Comparison of ENCODE assay signal across 8 cellular contexts in genomic region chrX:24148535-24149345, GRCh38. TPM values are rescaled to one million over a fixed set of nuclear protein-coding genes. Genes with fewer than 3 reads are reported as not detected.
DNase-seq lines count a peak whose midpoint lies in the region; ATAC-seq, FAIRE-seq and TF ChIP-seq lines count a peak whose summit lies in the region.

No MANE protein-coding gene starts in this region.

- peak overlapping the region; percentile 65 for H3K4me2 ChIP-seq in HepG2 (ENCODE audit: low read depth, low read length)

- peak overlapping the region; percentile 9 for H2AFZ ChIP-seq in HepG2 (ENCODE audit: low read length)

- no peak for TF ChIP-seq RAD21 in HepG2 (CRISPR knock-in tag; IDR thresholded peaks at IDR 0.05)

- peak in 1 of 2 experiments; percentile 50; a peak in 2 of 4 replicates for TF ChIP-seq POLR2A in HepG2 (IDR thresholded peaks at IDR 0.05; ENCODE audit: insufficient read depth in 1 of 2, low read depth in 2 of 2, low read length in 2 of 2)

- TF ChIP-seq CTCF in A673 (conservative IDR thresholded peaks at IDR 0.05; ENCODE audit: low read depth, low read length): no peak
- TF ChIP-seq CTCF in GM13977 (IDR thresholded peaks at IDR 0.05; ENCODE audit: extremely low read depth, insufficient read depth, missing control alignments): no peak
- TF ChIP-seq CTCF in brain (conservative IDR thresholded peaks at IDR 0.05): no peak
- TF ChIP-seq CTCF in HepG2 (CRISPR knock-in tag; IDR thresholded peaks at IDR 0.05): no peak

- H3K27me3 Mint-ChIP-seq in brain: peaks cover 5% of the 10 kb centered on the region

- H3K9me3 Mint-ChIP-seq in brain: no peaks in the 10 kb centered on the region

- TF ChIP-seq EP300 in HepG2 (IDR thresholded peaks at IDR 0.05; ENCODE audit: low read depth in 2 of 2, low read length in 2 of 2): no peak
- no peak for TF ChIP-seq EP300 in HepG2 (CRISPR knock-in tag; IDR thresholded peaks at IDR 0.05; ENCODE audit: borderline replicate concordance)

- in situ Hi-C loops in GM13977 (cut with MboI; ENCODE audit: low pct_unique_long_range_greater_than_20kb, low sequenced_read_pairs, unreplicated experiment): no loop called here
- in situ Hi-C loops in HepG2 (cut with HindIII; ENCODE audit: extremely low pct_ligation_motif_present, low pct_unique_long_range_greater_than_20kb): no loop called here

- peaks cover 32% of the 10 kb centered on the region for H3K79me2 ChIP-seq in HepG2 (ENCODE audit: insufficient read depth, low read length)

- peaks cover 74% of the 10 kb centered on the region for H3K4me1 Mint-ChIP-seq in brain

- POLR2A ChIA-PET in A673 (lab: Charles Lee; ENCODE audit: low non-redundant PET) (no interaction called here), HepG2 (lab: Yijun Ruan, JAX) (interaction anchor here (0.5 to 2.7 kb wide), 6 partner anchors 22 to 123 kb away, joined by 3 to 12 read pairs (median 6); no protein-coding TSS in a partner anchor)

- peak; percentile 59 for DNase-seq in A673 (ENCODE audit: low spot score)
- DNase-seq in GM13977 (ENCODE audit: low spot score): peak; percentile 31
- DNase-seq in NCI-H2227 treated with DMSO at 0.1 percent for 48 hours (lab: John Stamatoyannopoulos, UW): peak; percentile 47
- DNase-seq in HepG2 (ENCODE audit: low spot score): peak; percentile 23
- peak in 18 of 49 donors; percentile 10 to 76 (median 46) for DNase-seq in substantia nigra (lab: John Stamatoyannopoulos, UW)

- FAIRE-seq in HepG2 (lab: Jason Lieb, UNC): no peak

- H3K4me3 ChIP-seq in A673 (ENCODE audit: low read depth, low read length, poor library complexity, severe bottlenecking) (peak overlapping the region; percentile 75), HepG2 (replicated peaks in 1 of 3; ENCODE audit: insufficient read depth in 1 of 3, low read depth in 2 of 3, low read length in 3 of 3) (peak overlapping the region; percentile 59 to 66 (median 60))

- ATAC-seq in HepG2: no peak; the same call in 2 of the 3 replicates
- no peak for ATAC-seq in HG03469 (IDR thresholded peaks at IDR 0.05; ENCODE audit: unreplicated experiment)
- no peak for ATAC-seq in GM18861 (IDR thresholded peaks at IDR 0.05; ENCODE audit: unreplicated experiment)

- H3K4me1 ChIP-seq in A673 (ENCODE audit: insufficient read depth, low read length, poor library complexity, severe bottlenecking): peaks cover 50% of the 10 kb centered on the region
- peaks cover 65% of the 10 kb centered on the region for H3K4me1 ChIP-seq in HepG2 (ENCODE audit: insufficient read depth, low read length)

- H4K20me1 ChIP-seq in HepG2 (ENCODE audit: insufficient read depth, low read length): 0 out of 2 replicates have a peak, but pooled peaks cover 4% of the 10 kb centered on the region

- peaks cover 4% of the 10 kb centered on the region for H3K36me3 Mint-ChIP-seq in brain

- H3K36me3 ChIP-seq in A673 (ENCODE audit: insufficient read depth, low read length, poor library complexity, severe bottlenecking): peaks cover 5% of the 10 kb centered on the region
- H3K36me3 ChIP-seq in HepG2 (replicated peaks in 1 of 2; ENCODE audit: control insufficient read depth in 1 of 2, insufficient read depth in 2 of 2, low read length in 2 of 2): no peaks in the 10 kb centered on the region

- CTCF ChIA-PET in A673 (lab: Charles Lee): no interaction called here
- CTCF ChIA-PET in HepG2 (lab: Yijun Ruan, JAX; ENCODE audit: low intra/inter-chr PET ratio, low total read pairs): no interaction called here

- H3K27ac Mint-ChIP-seq in brain: peak overlapping the region; percentile 95 to 100 (median 100)

- 1% methylated on average over 15 of the region's 33 CpGs for WGBS in HepG2 (ENCODE audit: low lambda C conversion rate)

- BruUV-seq in A673 (replicated peaks; lab: Mats Ljungman, UMichigan) (TSS peak; percentile 86), HepG2 (replicated peaks; lab: Mats Ljungman, UMichigan) (TSS peak; percentile 87)

- H3K27ac ChIP-seq in A673 (ENCODE audit: low read depth, low read length, poor library complexity, severe bottlenecking) (peak overlapping the region; percentile 97), HepG2 (ENCODE audit: extremely low read length, insufficient read depth, low read length) (peak overlapping the region; percentile 95), substantia nigra (ENCODE audit: low read depth, low read length, poor library complexity, severe bottlenecking) (peak overlapping the region; percentile 86)

- H3K4me3 Mint-ChIP-seq in brain: peak overlapping the region; percentile 79 to 93 (median 88)

- H3K9me3 ChIP-seq in A673 (ENCODE audit: low read depth, low read length, poor library complexity, severe bottlenecking) (no peaks in the 10 kb centered on the region), HepG2 (ENCODE audit: low read length) (no peaks in the 10 kb centered on the region)

- H3K9ac ChIP-seq in HepG2 (ENCODE audit: insufficient read depth, low read depth, low read length): peak overlapping the region; percentile 84

- intact Hi-C loops in A673 (cut with micrococcal nuclease; ENCODE audit: unreplicated experiment) (loop anchor here (5.0 kb wide), 1 partner anchor 94 kb away; no protein-coding TSS in a partner anchor), HepG2 (cut with micrococcal nuclease; ENCODE audit: unreplicated experiment) (no loop called here)

- H3K27me3 ChIP-seq in A673 (replicated peaks; ENCODE audit: insufficient read depth, low read depth, low read length, poor library complexity) (no peaks in the 10 kb centered on the region), HepG2 (ENCODE audit: control insufficient read depth in 1 of 2, insufficient read depth in 2 of 2, low read length in 2 of 2) (no peaks in the 10 kb centered on the region)

TF ChIP-seq in HepG2, 621 proteins besides CTCF, POLR2A, EP300 and RAD21 (continues in another document):
- TF ChIP-seq PHF8 (CRISPR knock-in tag; IDR thresholded peaks at IDR 0.05) (peak; percentile 26; the same call in 1 of the 2 replicates), ADNP (CRISPR knock-in tag; IDR thresholded peaks at IDR 0.05) (no peak), ZNF619 (CRISPR knock-in tag; IDR thresholded peaks at IDR 0.05) (no peak), ZNF362 (CRISPR knock-in tag; IDR thresholded peaks at IDR 0.05; ENCODE audit: borderline replicate concordance) (peak; percentile 50; the same call in 1 of the 2 replicates), TOPORS (CRISPR knock-in tag; IDR thresholded peaks at IDR 0.05) (no peak), NCOA2 (CRISPR knock-in tag; IDR thresholded peaks at IDR 0.05) (0 out of 2 replicates have a peak, but pooled peaks have one; percentile 23), ZNF577 (CRISPR knock-in tag; IDR thresholded peaks at IDR 0.05; ENCODE audit: borderline replicate concordance, low read depth) (no peak), ZNF10 (CRISPR knock-in tag; IDR thresholded peaks at IDR 0.05; ENCODE audit: borderline replicate concordance, low read depth) (no peak), MED1 (CRISPR knock-in tag; IDR thresholded peaks at IDR 0.05) (0 out of 2 replicates have a peak, but pooled peaks have one; percentile 18), PITX1 (CRISPR knock-in tag; IDR thresholded peaks at IDR 0.05) (no peak), NRL (CRISPR knock-in tag; IDR thresholded peaks at IDR 0.05; ENCODE audit: borderline replicate concordance) (no peak)

RNA-seq across cellular contexts. Expression of gene ZFX, which starts 0.8 kb away (rescaled TPM):
- total RNA-seq in A673 (2021): 63.9 and 64.6 TPM in 2 replicates
- 4.4 TPM for polyA plus RNA-seq in brain (ENCODE audit: insufficient read depth, low read depth, low replicate concordance)
- total RNA-seq in HepG2 (2016; rRNA removed; fragmentation: Illumina TruSeq; extraction: Trizol): 37.3 and 66.3 TPM in 2 replicates
- 17.0 and 20.4 TPM in 2 replicates for total RNA-seq in HepG2 (2016; cell fraction: cytosol; rRNA removed; fragmentation: Illumina TruSeq; extraction: Trizol; ENCODE audit: low read depth)
- total RNA-seq in HepG2 (2016; cell fraction: insoluble cytoplasmic fraction; rRNA removed; fragmentation: Illumina TruSeq; extraction: Trizol): 37.7 and 62.0 TPM in 2 replicates
- total RNA-seq in HepG2 (2016; cell fraction: membrane; rRNA removed; fragmentation: Illumina TruSeq; extraction: Trizol): 18.7 and 22.7 TPM in 2 replicates
- 33.1 and 36.3 TPM in 2 replicates for total RNA-seq in HepG2 (2016; cell fraction: nucleus; rRNA removed; fragmentation: Illumina TruSeq; extraction: Trizol)
- 13.8 and 14.9 TPM in 2 replicates for polyA plus RNA-seq in HepG2 (2011; rRNA removed)
- 5.6 and 10.7 TPM in 2 replicates for polyA plus RNA-seq in HepG2 (2011; cell fraction: cytosol; rRNA removed)
- polyA plus RNA-seq in HepG2 (2011; cell fraction: nucleus; rRNA removed): 12.3 and 17.6 TPM in 2 replicates
- 15.4 and 18.0 TPM in 2 replicates for polyA plus RNA-seq in HepG2 (2012)
- 0.86 and 0.89 TPM in 2 replicates for polyA plus RNA-seq in HepG2 (2016; cell fraction: cytosol; fragmentation: Illumina TruSeq; extraction: Trizol; ENCODE audit: low read depth)
- 16.6 and 19.7 TPM in 2 replicates for polyA plus RNA-seq in HepG2 (2016; cell fraction: insoluble cytoplasmic fraction; fragmentation: Illumina TruSeq; extraction: Trizol; ENCODE audit: low read depth)
- polyA plus RNA-seq in HepG2 (2016; cell fraction: membrane; fragmentation: Illumina TruSeq; extraction: Trizol; ENCODE audit: low read depth): 2.3 TPM in 2 replicates
- 33.0 and 36.3 TPM in 2 replicates for polyA plus RNA-seq in HepG2 (2016; cell fraction: nucleus; fragmentation: Illumina TruSeq; extraction: Trizol; ENCODE audit: insufficient read depth, low read depth)
- polyA minus RNA-seq in HepG2 (2011; rRNA and poly(A)+ RNA removed; ENCODE audit: low replicate concordance): 21.0 and 79.5 TPM in 2 replicates
- polyA minus RNA-seq in HepG2 (2011; cell fraction: cytosol; rRNA and poly(A)+ RNA removed): 26.8 and 40.5 TPM in 2 replicates
- polyA minus RNA-seq in HepG2 (2011; cell fraction: nucleus; rRNA and poly(A)+ RNA removed): 57.7 and 69.4 TPM in 2 replicates
